27 cellular contexts compared by ENCODE assay signal in genomic region chr6:133594551-133594950, GRCh38.
DNase-seq lines count a peak whose midpoint lies in the region; ATAC-seq and TF ChIP-seq lines count a peak whose summit lies in the region.
"Had no signal": no experiment of that assay in that cellular context is flagged by ENCODE, and none has a peak within 500 bp of the region (broad histone marks: within the 10 kb centered on the region; RNA-seq: fewer than 3 reads in every experiment).

No MANE protein-coding gene starts in this region.

- TF ChIP-seq CTCF in fibroblast of the aortic adventitia (IDR thresholded peaks at IDR 0.05; ENCODE audit: insufficient read depth, low read length) (no peak), thoracic aorta (IDR thresholded peaks at IDR 0.05) (no peak)

- H3K27me3 Mint-ChIP-seq in activated T-helper 2 cell treated with anti-CD3 and anti-CD28 coated beads, Interferon-gamma antibody, Interleukin-2, Interleukin-4, amounts not matched to agents 10 μg/mL and 5 μg/mL and 100 μg/mL, durations not matched to agents 14 hours and 24 hours and 36 hours (ENCODE audit: low read depth): no peaks in the 10 kb centered on the region

- no peaks in the 10 kb centered on the region for H3K9me3 Mint-ChIP-seq in activated T-helper 2 cell treated with anti-CD3 and anti-CD28 coated beads, Interferon-gamma antibody, Interleukin-2, Interleukin-4, amounts not matched to agents 10 μg/mL and 5 μg/mL and 100 μg/mL, durations not matched to agents 14 hours and 24 hours and 36 hours
- H3K9me3 Mint-ChIP-seq: activated naive CD8-positive, alpha-beta T cell treated with anti-CD3 and anti-CD28 coated beads, Interleukin-2, amount 10 ng/mL, durations not matched to agents 7 days and 5 days had no signal

- no peaks in the 10 kb centered on the region for H3K36me3 ChIP-seq in thoracic aorta
- H3K36me3 ChIP-seq: ascending aorta, left ventricle myocardium inferior, Peyer's patch, right atrium auricular region had no signal

- no peaks in the 10 kb centered on the region for H3K27me3 ChIP-seq in thoracic aorta (replicated peaks; ENCODE audit: insufficient read depth)
- H3K27me3 ChIP-seq: ascending aorta, Peyer's patch, right atrium auricular region, testis had no signal

- H3K27ac ChIP-seq in thoracic aorta: peak overlapping the region in 1 of 2 donors; percentile 6
- H3K27ac ChIP-seq: ascending aorta, left ventricle myocardium inferior, right atrium auricular region, testis had no signal

- intact Hi-C loops in activated T-helper 2 cell treated with anti-CD3 and anti-CD28 coated beads, Interferon-gamma antibody, Interleukin-2, Interleukin-4, amounts not matched to agents 10 μg/mL and 5 μg/mL and 100 μg/mL, durations not matched to agents 14 hours and 24 hours and 36 hours (cut with micrococcal nuclease): no loop called here

- H3K4me3 ChIP-seq in fibroblast of the aortic adventitia (ENCODE audit: low read depth, low read length): no peak overlapping the region
- H3K4me3 ChIP-seq in thoracic aorta: peak overlapping the region; percentile 16
- H3K4me3 ChIP-seq: ascending aorta, left ventricle myocardium inferior, Peyer's patch, right atrium auricular region, testis had no signal

- H3K9me3 ChIP-seq in thoracic aorta: no peaks in the 10 kb centered on the region
- H3K9me3 ChIP-seq: ascending aorta, left ventricle myocardium inferior, Peyer's patch, right atrium auricular region, testis had no signal

- DNase-seq in HCEC 1CT (peak; percentile 49), RPMI7951 (ENCODE audit: low read depth) (peak; percentile 14), fibroblast of the aortic adventitia (ENCODE audit: low read depth) (peak; percentile 24), thoracic aorta (ENCODE audit: low spot score) (no peak), activated T-cell treated with anti-CD3 and anti-CD28 coated beads for 4 hours (no peak), DMS153 treated with DMSO at 0.1 percent for 48 hours (lab: John Stamatoyannopoulos, UW; ENCODE audit: unreplicated experiment) (no peak)
- DNase-seq in activated T-helper 2 cell treated with anti-CD3 and anti-CD28 coated beads, Interferon-gamma antibody, Interleukin-2, Interleukin-4, amounts not matched to agents 10 μg/mL and 5 μg/mL and 100 μg/mL, durations not matched to agents 14 hours and 24 hours and 36 hours (ENCODE audit: low spot score): no peak
- DNase-seq in activated CD4-positive, alpha-beta T cell treated with anti-CD3 and anti-CD28 coated beads, Interleukin-2, amount 50 U/mL, for 48 hours: no peak
- DNase-seq: activated CD4-positive, alpha-beta T cell treated with anti-CD3 and anti-CD28 coated beads for 48 hours; activated CD8-positive, alpha-beta memory T cell treated with anti-CD3 and anti-CD28 coated beads for 24 hours; activated effector memory CD4-positive, alpha-beta T cell treated with Interleukin-2 at 50 U/mL for 16 hours; activated naive CD8-positive, alpha-beta T cell treated with anti-CD3 and anti-CD28 coated beads, Interleukin-2, amount 10 ng/mL, durations not matched to agents 7 days and 5 days; DMS153; head of caudate nucleus; islet precursor cell; KG1; left ventricle myocardium inferior; NCI-H2029 treated with DMSO at 0.1 percent for 48 hours; NCI-H69; Peyer's patch; posterior cingulate gyrus; SIG-M5; stimulated activated CD4-positive, alpha-beta T cell treated with anti-CD3 and anti-CD28 coated beads, Interleukin-1b, Interleukin-23, amount 100 ng/mL, for 48 hours; stimulated activated naive CD8-positive, alpha-beta T cell treated with anti-CD3 and anti-CD28 coated beads, Interleukin-15, Interleukin-2, amounts not matched to agents 100 U/mL and 50 U/mL, for 24 hours; testis had no signal

- no peak overlapping the region for H3K27ac Mint-ChIP-seq in activated T-helper 2 cell treated with anti-CD3 and anti-CD28 coated beads, Interferon-gamma antibody, Interleukin-2, Interleukin-4, amounts not matched to agents 10 μg/mL and 5 μg/mL and 100 μg/mL, durations not matched to agents 14 hours and 24 hours and 36 hours
- H3K27ac Mint-ChIP-seq: activated naive CD8-positive, alpha-beta T cell treated with anti-CD3 and anti-CD28 coated beads, Interleukin-2, amount 10 ng/mL, durations not matched to agents 7 days and 5 days had no signal

- no peaks in the 10 kb centered on the region for H3K36me3 Mint-ChIP-seq in activated T-helper 2 cell treated with anti-CD3 and anti-CD28 coated beads, Interferon-gamma antibody, Interleukin-2, Interleukin-4, amounts not matched to agents 10 μg/mL and 5 μg/mL and 100 μg/mL, durations not matched to agents 14 hours and 24 hours and 36 hours (ENCODE audit: low read depth)
- H3K36me3 Mint-ChIP-seq: activated naive CD8-positive, alpha-beta T cell treated with anti-CD3 and anti-CD28 coated beads, Interleukin-2, amount 10 ng/mL, durations not matched to agents 7 days and 5 days had no signal

- no peak for ATAC-seq in thoracic aorta (ENCODE audit: insufficient number of reproducible peaks, low FRiP score, low read depth)
- ATAC-seq: stimulated activated naive CD8-positive, alpha-beta T cell treated with anti-CD3 and anti-CD28 coated beads, Interleukin-15, Interleukin-2, amounts not matched to agents 100 U/mL and 50 U/mL, for 24 hours had no signal

- H3K4me1 ChIP-seq in thoracic aorta (ENCODE audit: control insufficient read depth in 1 of 2, low read depth in 2 of 2): no peaks in the 10 kb centered on the region
- H3K4me1 ChIP-seq: ascending aorta, left ventricle myocardium inferior, Peyer's patch, right atrium auricular region, testis had no signal

- H3K4me3 Mint-ChIP-seq in activated T-helper 2 cell treated with anti-CD3 and anti-CD28 coated beads, Interferon-gamma antibody, Interleukin-2, Interleukin-4, amounts not matched to agents 10 μg/mL and 5 μg/mL and 100 μg/mL, durations not matched to agents 14 hours and 24 hours and 36 hours (ENCODE audit: low read depth): no peak overlapping the region
- H3K4me3 Mint-ChIP-seq: activated naive CD8-positive, alpha-beta T cell treated with anti-CD3 and anti-CD28 coated beads, Interleukin-2, amount 10 ng/mL, durations not matched to agents 7 days and 5 days had no signal

- H3K4me1 Mint-ChIP-seq in activated T-helper 2 cell treated with anti-CD3 and anti-CD28 coated beads, Interferon-gamma antibody, Interleukin-2, Interleukin-4, amounts not matched to agents 10 μg/mL and 5 μg/mL and 100 μg/mL, durations not matched to agents 14 hours and 24 hours and 36 hours (ENCODE audit: low read depth): no peaks in the 10 kb centered on the region
- H3K4me1 Mint-ChIP-seq: activated naive CD8-positive, alpha-beta T cell treated with anti-CD3 and anti-CD28 coated beads, Interleukin-2, amount 10 ng/mL, durations not matched to agents 7 days and 5 days had no signal

Comparison
In these comparisons a context has a peak if more than half of its experiments do, and no peak if none do; other contexts are left out.
1. DNase-seq: peak in HCEC 1CT (single experiment), RPMI7951 (single experiment) and fibroblast of the aortic adventitia (single experiment); none in thoracic aorta (single experiment), activated T-cell treated with anti-CD3 and anti-CD28 coated beads for 4 hours (single experiment), activated T-helper 2 cell treated with anti-CD3 and anti-CD28 coated beads, Interferon-gamma antibody, Interleukin-2, Interleukin-4, amounts not matched to agents 10 μg/mL and 5 μg/mL and 100 μg/mL, durations not matched to agents 14 hours and 24 hours and 36 hours (single experiment), DMS153 treated with DMSO at 0.1 percent for 48 hours (single experiment) and activated CD4-positive, alpha-beta T cell treated with anti-CD3 and anti-CD28 coated beads, Interleukin-2, amount 50 U/mL, for 48 hours (0 of 2).